Comparison of ENCODE assay signal across 9 cellular contexts in the genomic region with DNA sequence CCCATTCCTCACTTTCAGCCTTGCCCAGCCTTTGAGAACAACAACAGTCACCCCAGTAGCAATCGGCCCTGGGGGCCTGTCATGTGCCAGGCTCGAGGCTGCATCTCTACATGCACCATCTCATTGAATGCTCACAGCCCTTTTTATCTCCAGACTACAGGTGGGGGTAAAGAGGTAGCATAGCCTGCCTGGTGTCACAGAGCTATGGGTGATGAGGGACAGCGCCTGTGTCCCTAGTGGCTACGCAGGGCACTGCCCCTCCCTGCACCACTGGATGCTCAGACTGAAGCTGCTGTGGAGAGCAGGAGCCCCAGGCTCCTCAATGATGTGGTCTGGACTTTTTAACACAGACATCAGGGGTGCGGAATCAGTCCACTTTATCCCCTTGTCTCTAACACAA. TPM values are rescaled to one million over a fixed set of nuclear protein-coding genes. Genes with fewer than 3 reads are reported as not detected.
DNase-seq lines count a peak whose midpoint lies in the region; ATAC-seq and TF ChIP-seq lines count a peak whose summit lies in the region.
"Had no signal": no experiment of that assay in that cellular context is flagged by ENCODE, and none has a peak within 500 bp of the region (broad histone marks: within the 10 kb centered on the region; RNA-seq: fewer than 3 reads in every experiment).

No MANE protein-coding gene starts in this region.

- H3K56ac ChIP-seq in mesendoderm (ENCODE audit: low read length): no peak overlapping the region

- H2BK5ac ChIP-seq in mesendoderm (ENCODE audit: low read length): no peak overlapping the region

- peak overlapping the region in 2 of 5 experiments; percentile 17 to 98 for H3K27ac Mint-ChIP-seq in brain

- H3K27me3 ChIP-seq in mesendoderm (ENCODE audit: insufficient read depth, low read length, poor library complexity): no peaks in the 10 kb centered on the region

- ATAC-seq in GM19023 (IDR thresholded peaks at IDR 0.05; ENCODE audit: unreplicated experiment): no peak
- ATAC-seq in HG03460 (IDR thresholded peaks at IDR 0.05; ENCODE audit: unreplicated experiment): no peak

- H3K27ac ChIP-seq in mesendoderm (ENCODE audit: low read depth, low read length): no peak overlapping the region

- H3K18ac ChIP-seq in mesendoderm (ENCODE audit: low read length): no peak overlapping the region

- H4K5ac ChIP-seq in mesendoderm (ENCODE audit: low read length): no peak overlapping the region

- H3K4ac ChIP-seq in mesendoderm (ENCODE audit: low read depth, low read length): no peak overlapping the region

- H3K4me3 ChIP-seq in mesendoderm (ENCODE audit: low read length): no peak overlapping the region

- H3K23ac ChIP-seq in mesendoderm (ENCODE audit: low read length): no peak overlapping the region

- H2BK120ac ChIP-seq in mesendoderm (ENCODE audit: low read depth, low read length): no peak overlapping the region

- peaks cover 4% of the 10 kb centered on the region for H3K27me3 Mint-ChIP-seq in brain

- H3K9ac ChIP-seq in mesendoderm (ENCODE audit: low read length): no peak overlapping the region

- no peaks in the 10 kb centered on the region for H3K79me2 ChIP-seq in mesendoderm (ENCODE audit: control insufficient read depth, insufficient read depth, low read length)

- H3K79me1 ChIP-seq in mesendoderm (ENCODE audit: low read length): no peaks in the 10 kb centered on the region

- TF ChIP-seq CTCF in brain (conservative IDR thresholded peaks at IDR 0.05): peak; percentile 33 to 34

- no peaks in the 10 kb centered on the region for H3K36me3 Mint-ChIP-seq in brain

- H2AK5ac ChIP-seq in mesendoderm (ENCODE audit: low read length): no peak overlapping the region

- peaks cover 0 to 2% (median 0%) of the 10 kb centered on the region in 5 experiments for H3K9me3 Mint-ChIP-seq in brain

- no peak overlapping the region for H3K4me2 ChIP-seq in mesendoderm (ENCODE audit: low read length)

- no peak overlapping the region for H3K4me3 Mint-ChIP-seq in brain

- DNase-seq in ELF-1 (ENCODE audit: low read depth, low spot score) (peak; percentile 84), HT-29 (ENCODE audit: low spot score) (peak; percentile 71), mesendoderm (peak; percentile 88), occipital lobe (lab: John Stamatoyannopoulos, UW) (no peak), NCI-H2196 (lab: John Stamatoyannopoulos, UW; ENCODE audit: unreplicated experiment) (no peak)
- DNase-seq: NCI-H1694 treated with DMSO at 0.1 percent for 48 hours had no signal

- no peak overlapping the region for H4K8ac ChIP-seq in mesendoderm (ENCODE audit: low read depth, low read length)

- H3K4me1 Mint-ChIP-seq in brain: peaks cover 73% of the 10 kb centered on the region

- H2BK15ac ChIP-seq in mesendoderm (replicated peaks; ENCODE audit: low read depth): no peak overlapping the region

- WGBS in mesendoderm (ENCODE audit: extremely low coverage, insufficient coverage, low lambda C conversion rate): no CpG with 5 or more reads among the region's 5 CpGs

- H3K36me3 ChIP-seq in mesendoderm (ENCODE audit: control insufficient read depth, insufficient read depth, low read length): no peaks in the 10 kb centered on the region

- no peaks in the 10 kb centered on the region for H3K4me1 ChIP-seq in mesendoderm (ENCODE audit: control insufficient read depth, low read depth, low read length)

RNA-seq across cellular contexts. Expression of a gene that starts 2.8 kb away (rescaled TPM):
- not detected in 2 replicates for total RNA-seq in HT-29 (2014; rRNA removed; shearing (Covaris generic))
- polyA plus RNA-seq in brain (ENCODE audit: insufficient read depth, low read depth, low replicate concordance): 116 TPM
- polyA plus RNA-seq in mesendoderm (2013, experiment 1 of 2): 0.01 TPM
- polyA plus RNA-seq in mesendoderm (2013, experiment 2 of 2): not detected
- total RNA-seq in occipital lobe: 14.0 TPM

RNA-seq across cellular contexts. Expression of a gene that starts 15.9 kb away (rescaled TPM):
- total RNA-seq in HT-29 (2014; rRNA removed; shearing (Covaris generic)): not detected in 2 replicates
- 1.2 TPM for polyA plus RNA-seq in brain (ENCODE audit: insufficient read depth, low read depth, low replicate concordance)
- 2.4 TPM for polyA plus RNA-seq in mesendoderm (2013, experiment 1 of 2)
- polyA plus RNA-seq in mesendoderm (2013, experiment 2 of 2): 2.6 TPM
- total RNA-seq in occipital lobe: 0.31 TPM

Comparison
In these comparisons a context has a peak if more than half of its experiments do, and no peak if none do; other contexts are left out.
1. DNase-seq: peak in ELF-1 (single experiment), HT-29 (single experiment) and mesendoderm (single experiment); none in occipital lobe (single experiment) and NCI-H2196 (single experiment).
2. RNA of a gene that starts 2.8 kb away (total RNA-seq): 14.0 TPM in occipital lobe (single experiment); not detected in HT-29; every median in the first group is over 10 times any median in the second.